Comparison of ENCODE assay signal across 1 cellular context in the genomic region with DNA sequence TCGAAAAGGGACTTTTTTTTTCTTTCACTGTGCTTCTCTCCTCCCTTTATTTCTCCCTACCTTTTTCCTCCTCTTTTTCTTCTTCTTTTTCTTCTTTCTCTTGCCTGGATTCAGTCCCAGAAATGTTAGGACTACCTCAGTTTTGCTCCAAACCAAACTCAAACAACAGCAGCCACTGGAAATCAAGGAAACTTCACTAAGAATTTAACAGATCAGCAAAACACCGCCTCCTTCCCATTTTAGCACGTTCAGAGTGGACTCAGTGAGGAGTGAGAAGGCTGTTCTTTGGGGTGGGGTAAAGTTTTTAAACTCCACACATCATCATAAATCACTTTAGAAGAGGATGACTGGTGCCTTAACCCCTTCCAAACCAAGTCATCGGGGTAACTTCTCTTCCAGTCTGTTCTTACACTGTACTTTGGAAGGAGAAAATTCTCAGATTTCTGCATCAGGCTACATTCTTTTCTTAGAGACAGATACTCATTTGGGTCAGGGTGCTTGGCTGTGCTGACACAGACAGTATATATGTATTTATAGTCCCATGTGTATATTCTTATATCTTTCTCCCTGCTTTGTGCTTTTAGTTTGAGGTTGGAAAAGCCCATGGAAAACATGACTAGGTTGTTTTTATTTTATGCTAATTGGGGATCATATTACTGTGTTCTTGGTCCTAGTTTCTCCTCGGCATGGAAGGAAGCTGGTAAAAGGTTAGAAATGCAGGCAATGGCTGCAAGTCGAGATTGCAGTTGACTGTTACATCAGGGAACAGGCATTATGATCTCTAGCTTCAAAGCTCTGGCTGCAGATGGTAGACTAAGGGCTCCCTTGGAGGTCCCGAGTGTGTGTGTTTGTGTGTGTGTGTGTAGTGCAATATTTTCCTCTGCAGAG.
TF ChIP-seq lines count a peak whose summit lies in the region.

A gene with protein sequence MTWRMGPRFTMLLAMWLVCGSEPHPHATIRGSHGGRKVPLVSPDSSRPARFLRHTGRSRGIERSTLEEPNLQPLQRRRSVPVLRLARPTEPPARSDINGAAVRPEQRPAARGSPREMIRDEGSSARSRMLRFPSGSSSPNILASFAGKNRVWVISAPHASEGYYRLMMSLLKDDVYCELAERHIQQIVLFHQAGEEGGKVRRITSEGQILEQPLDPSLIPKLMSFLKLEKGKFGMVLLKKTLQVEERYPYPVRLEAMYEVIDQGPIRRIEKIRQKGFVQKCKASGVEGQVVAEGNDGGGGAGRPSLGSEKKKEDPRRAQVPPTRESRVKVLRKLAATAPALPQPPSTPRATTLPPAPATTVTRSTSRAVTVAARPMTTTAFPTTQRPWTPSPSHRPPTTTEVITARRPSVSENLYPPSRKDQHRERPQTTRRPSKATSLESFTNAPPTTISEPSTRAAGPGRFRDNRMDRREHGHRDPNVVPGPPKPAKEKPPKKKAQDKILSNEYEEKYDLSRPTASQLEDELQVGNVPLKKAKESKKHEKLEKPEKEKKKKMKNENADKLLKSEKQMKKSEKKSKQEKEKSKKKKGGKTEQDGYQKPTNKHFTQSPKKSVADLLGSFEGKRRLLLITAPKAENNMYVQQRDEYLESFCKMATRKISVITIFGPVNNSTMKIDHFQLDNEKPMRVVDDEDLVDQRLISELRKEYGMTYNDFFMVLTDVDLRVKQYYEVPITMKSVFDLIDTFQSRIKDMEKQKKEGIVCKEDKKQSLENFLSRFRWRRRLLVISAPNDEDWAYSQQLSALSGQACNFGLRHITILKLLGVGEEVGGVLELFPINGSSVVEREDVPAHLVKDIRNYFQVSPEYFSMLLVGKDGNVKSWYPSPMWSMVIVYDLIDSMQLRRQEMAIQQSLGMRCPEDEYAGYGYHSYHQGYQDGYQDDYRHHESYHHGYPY (minus strand): TSS at position 280 of the 888 bp plus-strand sequence. CDS start 1,238 bp downstream, outside the sequence.

TF ChIP-seq in K562, 482 proteins besides CTCF, POLR2A, EP300 and RAD21 (continued from another document and continues in another):
- TF ChIP-seq, protein P1, sequence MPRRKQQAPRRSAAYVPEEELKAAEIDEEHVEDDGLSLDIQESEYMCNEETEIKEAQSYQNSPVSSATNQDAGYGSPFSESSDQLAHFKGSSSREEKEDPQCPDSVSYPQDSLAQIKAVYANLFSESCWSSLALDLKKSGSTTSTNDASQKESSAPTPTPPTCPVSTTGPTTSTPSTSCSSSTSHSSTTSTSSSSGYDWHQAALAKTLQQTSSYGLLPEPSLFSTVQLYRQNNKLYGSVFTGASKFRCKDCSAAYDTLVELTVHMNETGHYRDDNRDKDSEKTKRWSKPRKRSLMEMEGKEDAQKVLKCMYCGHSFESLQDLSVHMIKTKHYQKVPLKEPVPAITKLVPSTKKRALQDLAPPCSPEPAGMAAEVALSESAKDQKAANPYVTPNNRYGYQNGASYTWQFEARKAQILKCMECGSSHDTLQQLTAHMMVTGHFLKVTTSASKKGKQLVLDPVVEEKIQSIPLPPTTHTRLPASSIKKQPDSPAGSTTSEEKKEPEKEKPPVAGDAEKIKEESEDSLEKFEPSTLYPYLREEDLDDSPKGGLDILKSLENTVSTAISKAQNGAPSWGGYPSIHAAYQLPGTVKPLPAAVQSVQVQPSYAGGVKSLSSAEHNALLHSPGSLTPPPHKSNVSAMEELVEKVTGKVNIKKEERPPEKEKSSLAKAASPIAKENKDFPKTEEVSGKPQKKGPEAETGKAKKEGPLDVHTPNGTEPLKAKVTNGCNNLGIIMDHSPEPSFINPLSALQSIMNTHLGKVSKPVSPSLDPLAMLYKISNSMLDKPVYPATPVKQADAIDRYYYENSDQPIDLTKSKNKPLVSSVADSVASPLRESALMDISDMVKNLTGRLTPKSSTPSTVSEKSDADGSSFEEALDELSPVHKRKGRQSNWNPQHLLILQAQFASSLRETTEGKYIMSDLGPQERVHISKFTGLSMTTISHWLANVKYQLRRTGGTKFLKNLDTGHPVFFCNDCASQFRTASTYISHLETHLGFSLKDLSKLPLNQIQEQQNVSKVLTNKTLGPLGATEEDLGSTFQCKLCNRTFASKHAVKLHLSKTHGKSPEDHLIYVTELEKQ (CRISPR knock-in tag; IDR thresholded peaks at IDR 0.05), result no peak
- TF ChIP-seq NFIX (CRISPR knock-in tag; IDR thresholded peaks at IDR 0.05; ENCODE audit: low read depth), result no peak
- peak; percentile 21; the same call in 1 of the 2 replicates for TF ChIP-seq RNF2 (IDR thresholded peaks at IDR 0.05)
- no peak for TF ChIP-seq RBM25 (IDR thresholded peaks at IDR 0.05; ENCODE audit: low read depth, low read length, severe bottlenecking)
- no peak for TF ChIP-seq ZNF354B (CRISPR knock-in tag; IDR thresholded peaks at IDR 0.05)
- TF ChIP-seq ZFP36 (IDR thresholded peaks at IDR 0.05; ENCODE audit: low read depth, low read length, partially characterized antibody), result no peak
- TF ChIP-seq TBP (optimal IDR thresholded peaks at IDR 0.05; ENCODE audit: low read depth, low read length), result peak; percentile 97
- TF ChIP-seq C11orf30 (IDR thresholded peaks at IDR 0.05; ENCODE audit: low read depth), result peak; percentile 85
- no peak for TF ChIP-seq ZNF347 (CRISPR knock-in tag; IDR thresholded peaks at IDR 0.05; ENCODE audit: low read depth)
- TF ChIP-seq, protein P2, sequence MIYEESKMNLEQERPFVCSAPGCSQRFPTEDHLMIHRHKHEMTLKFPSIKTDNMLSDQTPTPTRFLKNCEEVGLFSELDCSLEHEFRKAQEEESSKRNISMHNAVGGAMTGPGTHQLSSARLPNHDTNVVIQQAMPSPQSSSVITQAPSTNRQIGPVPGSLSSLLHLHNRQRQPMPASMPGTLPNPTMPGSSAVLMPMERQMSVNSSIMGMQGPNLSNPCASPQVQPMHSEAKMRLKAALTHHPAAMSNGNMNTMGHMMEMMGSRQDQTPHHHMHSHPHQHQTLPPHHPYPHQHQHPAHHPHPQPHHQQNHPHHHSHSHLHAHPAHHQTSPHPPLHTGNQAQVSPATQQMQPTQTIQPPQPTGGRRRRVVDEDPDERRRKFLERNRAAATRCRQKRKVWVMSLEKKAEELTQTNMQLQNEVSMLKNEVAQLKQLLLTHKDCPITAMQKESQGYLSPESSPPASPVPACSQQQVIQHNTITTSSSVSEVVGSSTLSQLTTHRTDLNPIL (CRISPR knock-in tag; IDR thresholded peaks at IDR 0.05), result no peak
- no peak for TF ChIP-seq ARID1B (IDR thresholded peaks at IDR 0.05)
- TF ChIP-seq ARID2 (IDR thresholded peaks at IDR 0.05), result no peak
- TF ChIP-seq ATF7 (IDR thresholded peaks at IDR 0.05), result no peak
- TF ChIP-seq ELF2 (CRISPR knock-in tag; IDR thresholded peaks at IDR 0.05), result no peak
- TF ChIP-seq, protein P3, sequence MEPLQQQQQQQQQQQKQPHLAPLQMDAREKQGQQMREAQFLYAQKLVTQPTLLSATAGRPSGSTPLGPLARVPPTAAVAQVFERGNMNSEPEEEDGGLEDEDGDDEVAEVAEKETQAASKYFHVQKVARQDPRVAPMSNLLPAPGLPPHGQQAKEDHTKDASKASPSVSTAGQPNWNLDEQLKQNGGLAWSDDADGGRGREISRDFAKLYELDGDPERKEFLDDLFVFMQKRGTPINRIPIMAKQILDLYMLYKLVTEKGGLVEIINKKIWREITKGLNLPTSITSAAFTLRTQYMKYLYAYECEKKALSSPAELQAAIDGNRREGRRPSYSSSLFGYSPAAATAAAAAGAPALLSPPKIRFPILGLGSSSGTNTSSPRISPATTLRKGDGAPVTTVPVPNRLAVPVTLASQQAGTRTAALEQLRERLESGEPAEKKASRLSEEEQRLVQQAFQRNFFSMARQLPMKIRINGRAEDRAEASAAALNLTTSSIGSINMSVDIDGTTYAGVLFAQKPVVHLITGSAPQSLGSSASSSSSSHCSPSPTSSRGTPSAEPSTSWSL (CRISPR knock-in tag; IDR thresholded peaks at IDR 0.05; ENCODE audit: borderline replicate concordance), result no peak
- no peak for TF ChIP-seq HNRNPUL1 (IDR thresholded peaks at IDR 0.05; ENCODE audit: low read length)
- no peak for TF ChIP-seq ZKSCAN1 (IDR thresholded peaks at IDR 0.05; ENCODE audit: low read depth, low read length)
- TF ChIP-seq, protein P4, sequence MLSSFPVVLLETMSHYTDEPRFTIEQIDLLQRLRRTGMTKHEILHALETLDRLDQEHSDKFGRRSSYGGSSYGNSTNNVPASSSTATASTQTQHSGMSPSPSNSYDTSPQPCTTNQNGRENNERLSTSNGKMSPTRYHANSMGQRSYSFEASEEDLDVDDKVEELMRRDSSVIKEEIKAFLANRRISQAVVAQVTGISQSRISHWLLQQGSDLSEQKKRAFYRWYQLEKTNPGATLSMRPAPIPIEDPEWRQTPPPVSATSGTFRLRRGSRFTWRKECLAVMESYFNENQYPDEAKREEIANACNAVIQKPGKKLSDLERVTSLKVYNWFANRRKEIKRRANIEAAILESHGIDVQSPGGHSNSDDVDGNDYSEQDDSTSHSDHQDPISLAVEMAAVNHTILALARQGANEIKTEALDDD (IDR thresholded peaks at IDR 0.05), result peak; percentile 65
- no peak for TF ChIP-seq FOXJ2 (tag; IDR thresholded peaks at IDR 0.05)
- no peak for TF ChIP-seq ZNF586 (CRISPR knock-in tag; conservative IDR thresholded peaks at IDR 0.05)
- no peak for TF ChIP-seq ZNF23 (CRISPR knock-in tag; IDR thresholded peaks at IDR 0.05)
- no peak for TF ChIP-seq MEF2D (tag; conservative IDR thresholded peaks at IDR 0.05; ENCODE audit: low read depth)
- peak; percentile 82 for TF ChIP-seq CBX1 (IDR thresholded peaks at IDR 0.05; ENCODE audit: low read depth)
- no peak for TF ChIP-seq ZNF436 (CRISPR knock-in tag; IDR thresholded peaks at IDR 0.05)
- TF ChIP-seq ZNF311 (CRISPR knock-in tag; IDR thresholded peaks at IDR 0.05), result no peak
- TF ChIP-seq, protein P5, sequence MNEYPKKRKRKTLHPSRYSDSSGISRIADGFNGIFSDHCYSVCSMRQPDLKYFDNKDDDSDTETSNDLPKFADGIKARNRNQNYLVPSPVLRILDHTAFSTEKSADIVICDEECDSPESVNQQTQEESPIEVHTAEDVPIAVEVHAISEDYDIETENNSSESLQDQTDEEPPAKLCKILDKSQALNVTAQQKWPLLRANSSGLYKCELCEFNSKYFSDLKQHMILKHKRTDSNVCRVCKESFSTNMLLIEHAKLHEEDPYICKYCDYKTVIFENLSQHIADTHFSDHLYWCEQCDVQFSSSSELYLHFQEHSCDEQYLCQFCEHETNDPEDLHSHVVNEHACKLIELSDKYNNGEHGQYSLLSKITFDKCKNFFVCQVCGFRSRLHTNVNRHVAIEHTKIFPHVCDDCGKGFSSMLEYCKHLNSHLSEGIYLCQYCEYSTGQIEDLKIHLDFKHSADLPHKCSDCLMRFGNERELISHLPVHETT (CRISPR knock-in tag; conservative IDR thresholded peaks at IDR 0.05 in 1 of 2, IDR thresholded peaks at IDR 0.05 in 1 of 2), result no peak
- TF ChIP-seq, protein P6, sequence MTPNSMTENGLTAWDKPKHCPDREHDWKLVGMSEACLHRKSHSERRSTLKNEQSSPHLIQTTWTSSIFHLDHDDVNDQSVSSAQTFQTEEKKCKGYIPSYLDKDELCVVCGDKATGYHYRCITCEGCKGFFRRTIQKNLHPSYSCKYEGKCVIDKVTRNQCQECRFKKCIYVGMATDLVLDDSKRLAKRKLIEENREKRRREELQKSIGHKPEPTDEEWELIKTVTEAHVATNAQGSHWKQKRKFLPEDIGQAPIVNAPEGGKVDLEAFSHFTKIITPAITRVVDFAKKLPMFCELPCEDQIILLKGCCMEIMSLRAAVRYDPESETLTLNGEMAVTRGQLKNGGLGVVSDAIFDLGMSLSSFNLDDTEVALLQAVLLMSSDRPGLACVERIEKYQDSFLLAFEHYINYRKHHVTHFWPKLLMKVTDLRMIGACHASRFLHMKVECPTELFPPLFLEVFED (CRISPR knock-in tag; conservative IDR thresholded peaks at IDR 0.05), result peak; percentile 66; the same call in 1 of the 2 replicates
- TF ChIP-seq, protein P7, sequence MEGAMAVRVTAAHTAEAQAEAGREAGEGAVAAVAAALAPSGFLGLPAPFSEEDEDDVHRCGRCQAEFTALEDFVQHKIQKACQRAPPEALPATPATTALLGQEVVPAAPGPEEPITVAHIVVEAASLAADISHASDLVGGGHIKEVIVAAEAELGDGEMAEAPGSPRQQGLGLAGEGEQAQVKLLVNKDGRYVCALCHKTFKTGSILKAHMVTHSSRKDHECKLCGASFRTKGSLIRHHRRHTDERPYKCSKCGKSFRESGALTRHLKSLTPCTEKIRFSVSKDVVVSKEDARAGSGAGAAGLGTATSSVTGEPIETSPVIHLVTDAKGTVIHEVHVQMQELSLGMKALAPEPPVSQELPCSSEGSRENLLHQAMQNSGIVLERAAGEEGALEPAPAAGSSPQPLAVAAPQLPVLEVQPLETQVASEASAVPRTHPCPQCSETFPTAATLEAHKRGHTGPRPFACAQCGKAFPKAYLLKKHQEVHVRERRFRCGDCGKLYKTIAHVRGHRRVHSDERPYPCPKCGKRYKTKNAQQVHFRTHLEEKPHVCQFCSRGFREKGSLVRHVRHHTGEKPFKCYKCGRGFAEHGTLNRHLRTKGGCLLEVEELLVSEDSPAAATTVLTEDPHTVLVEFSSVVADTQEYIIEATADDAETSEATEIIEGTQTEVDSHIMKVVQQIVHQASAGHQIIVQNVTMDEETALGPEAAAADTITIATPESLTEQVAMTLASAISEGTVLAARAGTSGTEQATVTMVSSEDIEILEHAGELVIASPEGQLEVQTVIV (CRISPR knock-in tag; IDR thresholded peaks at IDR 0.05; ENCODE audit: borderline replicate concordance), result no peak
- no peak for TF ChIP-seq ZKSCAN8 (CRISPR knock-in tag; IDR thresholded peaks at IDR 0.05)
- no peak for TF ChIP-seq ZNF324 (CRISPR knock-in tag; IDR thresholded peaks at IDR 0.05)
- no peak for TF ChIP-seq HNRNPL (IDR thresholded peaks at IDR 0.05; ENCODE audit: low read depth, low read length)
- TF ChIP-seq, protein P8, sequence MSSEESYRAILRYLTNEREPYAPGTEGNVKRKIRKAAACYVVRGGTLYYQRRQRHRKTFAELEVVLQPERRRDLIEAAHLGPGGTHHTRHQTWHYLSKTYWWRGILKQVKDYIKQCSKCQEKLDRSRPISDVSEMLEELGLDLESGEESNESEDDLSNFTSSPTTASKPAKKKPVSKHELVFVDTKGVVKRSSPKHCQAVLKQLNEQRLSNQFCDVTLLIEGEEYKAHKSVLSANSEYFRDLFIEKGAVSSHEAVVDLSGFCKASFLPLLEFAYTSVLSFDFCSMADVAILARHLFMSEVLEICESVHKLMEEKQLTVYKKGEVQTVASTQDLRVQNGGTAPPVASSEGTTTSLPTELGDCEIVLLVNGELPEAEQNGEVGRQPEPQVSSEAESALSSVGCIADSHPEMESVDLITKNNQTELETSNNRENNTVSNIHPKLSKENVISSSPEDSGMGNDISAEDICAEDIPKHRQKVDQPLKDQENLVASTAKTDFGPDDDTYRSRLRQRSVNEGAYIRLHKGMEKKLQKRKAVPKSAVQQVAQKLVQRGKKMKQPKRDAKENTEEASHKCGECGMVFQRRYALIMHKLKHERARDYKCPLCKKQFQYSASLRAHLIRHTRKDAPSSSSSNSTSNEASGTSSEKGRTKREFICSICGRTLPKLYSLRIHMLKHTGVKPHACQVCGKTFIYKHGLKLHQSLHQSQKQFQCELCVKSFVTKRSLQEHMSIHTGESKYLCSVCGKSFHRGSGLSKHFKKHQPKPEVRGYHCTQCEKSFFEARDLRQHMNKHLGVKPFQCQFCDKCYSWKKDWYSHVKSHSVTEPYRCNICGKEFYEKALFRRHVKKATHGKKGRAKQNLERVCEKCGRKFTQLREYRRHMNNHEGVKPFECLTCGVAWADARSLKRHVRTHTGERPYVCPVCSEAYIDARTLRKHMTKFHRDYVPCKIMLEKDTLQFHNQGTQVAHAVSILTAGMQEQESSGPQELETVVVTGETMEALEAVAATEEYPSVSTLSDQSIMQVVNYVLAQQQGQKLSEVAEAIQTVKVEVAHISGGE (CRISPR knock-in tag; IDR thresholded peaks at IDR 0.05), result no peak
- peak; percentile 42; the same call in 1 of the 2 replicates for TF ChIP-seq TEAD4 (IDR thresholded peaks at IDR 0.05; ENCODE audit: low read length)
- no peak for TF ChIP-seq TEAD4 (CRISPR knock-in tag; IDR thresholded peaks at IDR 0.05; ENCODE audit: borderline replicate concordance)
- TF ChIP-seq MED1 (CRISPR knock-in tag; IDR thresholded peaks at IDR 0.05; ENCODE audit: borderline replicate concordance), result no peak
